ENCODE assay signal across 15 cellular contexts in genomic region chr1:187408217-187409004, GRCh38.
DNase-seq lines count a peak whose midpoint lies in the region; ATAC-seq, FAIRE-seq and TF ChIP-seq lines count a peak whose summit lies in the region.
"Had no signal": no experiment of that assay in that cellular context is flagged by ENCODE, and none has a peak within 500 bp of the region (broad histone marks: within the 10 kb centered on the region; RNA-seq: fewer than 3 reads in every experiment).

No MANE protein-coding gene starts in this region.

- DNase-seq in GM23338 (ENCODE audit: low spot score) (no peak), fibroblast of the aortic adventitia (ENCODE audit: low read depth) (peak; percentile 2), progenitor cell of endocrine pancreas (ENCODE audit: low spot score, unreplicated experiment) (no peak), SW 1271 (lab: John Stamatoyannopoulos, UW) (no peak)
- no peak for DNase-seq in effector memory CD4-positive, alpha-beta T cell
- DNase-seq: activated CD8-positive, alpha-beta memory T cell treated with anti-CD3 and anti-CD28 coated beads for 24 hours; activated naive CD4-positive, alpha-beta T cell treated with Interleukin-2 at 50 U/mL for 16 hours; naive B cell; NCI-H1436 treated with DMSO at 0.1 percent for 48 hours; NCI-H774 had no signal

- no peaks in the 10 kb centered on the region for H4K20me1 ChIP-seq in GM23338 (replicated peaks; ENCODE audit: insufficient read depth)

- H3K4me1 Mint-ChIP-seq in GM23338 (peaks cover 7% of the 10 kb centered on the region), progenitor cell of endocrine pancreas (ENCODE audit: low read depth) (peaks cover 20% of the 10 kb centered on the region)
- H3K4me1 Mint-ChIP-seq: naive B cell had no signal

- no peaks in the 10 kb centered on the region for H3K79me2 ChIP-seq in GM23338 (replicated peaks; ENCODE audit: insufficient read depth)

- peaks cover 9% of the 10 kb centered on the region; the same call in 1 of the 2 replicates for H3K4me1 ChIP-seq in GM23338 (ENCODE audit: insufficient read depth)
- H3K4me1 ChIP-seq in effector memory CD4-positive, alpha-beta T cell (ENCODE audit: control insufficient read depth, insufficient read depth, low read length, poor library complexity, severe bottlenecking) = no peaks in the 10 kb centered on the region

- no peaks in the 10 kb centered on the region for H3F3A ChIP-seq in GM23338 (replicated peaks; ENCODE audit: low read depth)

- no peak overlapping the region for H3K4me3 ChIP-seq in GM23338
- no peak overlapping the region for H3K4me3 ChIP-seq in fibroblast of the aortic adventitia (ENCODE audit: low read depth, low read length)
- no peak overlapping the region for H3K4me3 ChIP-seq in effector memory CD4-positive, alpha-beta T cell (ENCODE audit: insufficient read depth, low read depth, low read length, poor library complexity, severe bottlenecking)
- H3K4me3 ChIP-seq: coronary artery, skin epidermis had no signal

- peak overlapping the region; percentile 49 for H3K27ac Mint-ChIP-seq in GM23338
- peak overlapping the region; percentile 37 for H3K27ac Mint-ChIP-seq in progenitor cell of endocrine pancreas
- H3K27ac Mint-ChIP-seq: naive B cell had no signal

- peak overlapping the region; percentile 93 for H2AFZ ChIP-seq in GM23338

- H3K36me3 ChIP-seq in GM23338 (ENCODE audit: insufficient read depth) = no peaks in the 10 kb centered on the region
- H3K36me3 ChIP-seq in effector memory CD4-positive, alpha-beta T cell (ENCODE audit: control insufficient read depth, insufficient read depth, low read length) = no peaks in the 10 kb centered on the region

- H3K36me3 Mint-ChIP-seq in GM23338 (ENCODE audit: low read depth) (peaks cover 9% of the 10 kb centered on the region; the same call in 2 of the 3 replicates), progenitor cell of endocrine pancreas (ENCODE audit: insufficient read depth) (no peaks in the 10 kb centered on the region)
- H3K36me3 Mint-ChIP-seq: naive B cell had no signal

- H3K9me3 ChIP-seq in effector memory CD4-positive, alpha-beta T cell (ENCODE audit: control insufficient read depth, low read length) = no peaks in the 10 kb centered on the region

- H3K4me3 Mint-ChIP-seq in GM23338 (no peak overlapping the region), progenitor cell of endocrine pancreas (ENCODE audit: low read depth) (no peak overlapping the region)
- H3K4me3 Mint-ChIP-seq: naive B cell had no signal

- no peak for ATAC-seq in GM23338
- ATAC-seq in GM18858 (IDR thresholded peaks at IDR 0.05; ENCODE audit: unreplicated experiment) = no peak
- ATAC-seq: Right ventricle myocardium inferior had no signal

- H3K9me3 Mint-ChIP-seq in GM23338 (peaks cover 3% of the 10 kb centered on the region; the same call in 2 of the 3 replicates), progenitor cell of endocrine pancreas (ENCODE audit: low read depth) (peaks cover 12% of the 10 kb centered on the region)

- TF ChIP-seq CTCF in GM23338 (conservative IDR thresholded peaks at IDR 0.05; ENCODE audit: low read depth in 2 of 2) (no peak), fibroblast of the aortic adventitia (IDR thresholded peaks at IDR 0.05; ENCODE audit: insufficient read depth, low read length) (no peak), progenitor cell of endocrine pancreas (IDR thresholded peaks at IDR 0.05; ENCODE audit: unreplicated experiment) (no peak)

- 0 out of 2 replicates have a peak, but pooled peaks cover 3% of the 10 kb centered on the region for H3K9me2 ChIP-seq in GM23338 (ENCODE audit: insufficient read depth)

- no peak overlapping the region; the same call in 1 of the 2 replicates for H3K27ac ChIP-seq in GM23338 (ENCODE audit: low read depth)
- H3K27ac ChIP-seq in effector memory CD4-positive, alpha-beta T cell (ENCODE audit: insufficient read depth, low read length, poor library complexity, severe bottlenecking) = no peak overlapping the region
- H3K27ac ChIP-seq: coronary artery, skin epidermis had no signal

- H3K27me3 ChIP-seq in GM23338 (ENCODE audit: insufficient read depth) = no peaks in the 10 kb centered on the region
- no peaks in the 10 kb centered on the region for H3K27me3 ChIP-seq in effector memory CD4-positive, alpha-beta T cell (replicated peaks; ENCODE audit: control insufficient read depth, insufficient read depth, low read length, poor library complexity, severe bottlenecking)

- H3K4me2 ChIP-seq in GM23338 = no peak overlapping the region

- no peaks in the 10 kb centered on the region for H3K27me3 Mint-ChIP-seq in GM23338 (ENCODE audit: insufficient read depth, low read depth, poor library complexity)
- H3K27me3 Mint-ChIP-seq in progenitor cell of endocrine pancreas = no peaks in the 10 kb centered on the region
- H3K27me3 Mint-ChIP-seq: naive B cell had no signal

- peak; percentile 99 for FAIRE-seq in TTC549 (lab: Jason Lieb, UNC)

TF ChIP-seq in GM23338, 12 proteins besides CTCF, POLR2A, EP300 and RAD21 (continues in another document):
- TF ChIP-seq EZH2phosphoT487 (IDR thresholded peaks at IDR 0.05; ENCODE audit: unreplicated experiment) (no peak), POLR2AphosphoS5 (IDR thresholded peaks at IDR 0.05; ENCODE audit: low read depth) (no peak), ZNF114 (CRISPR knock-in tag; IDR thresholded peaks at IDR 0.05) (no peak), NANOG (IDR thresholded peaks at IDR 0.05; ENCODE audit: borderline replicate concordance) (no peak), REST (IDR thresholded peaks at IDR 0.05; ENCODE audit: unreplicated experiment) (no peak), EZH2 (IDR thresholded peaks at IDR 0.05; ENCODE audit: low read depth, unreplicated experiment) (no peak), STAT1 (IDR thresholded peaks at IDR 0.05; ENCODE audit: unreplicated experiment) (no peak), ETS1 (IDR thresholded peaks at IDR 0.05) (no peak)
